In genomic region chr1:29033829-29034466, GRCh38 we compare ENCODE assay signal across 8 cellular contexts.
DNase-seq lines count a peak whose midpoint lies in the region; ATAC-seq lines count a peak whose summit lies in the region.

No MANE protein-coding gene starts in this region.

- no peaks in the 10 kb centered on the region for H3K9me3 Mint-ChIP-seq in memory B cell
- no peaks in the 10 kb centered on the region for H3K9me3 Mint-ChIP-seq in activated T-helper 2 cell treated with anti-CD3 and anti-CD28 coated beads, Interferon-gamma antibody, Interleukin-2, Interleukin-4, amounts not matched to agents 10 μg/mL and 5 μg/mL and 100 μg/mL, durations not matched to agents 14 hours and 24 hours and 36 hours

- H3K4me1 ChIP-seq in NT2/D1 (ENCODE audit: insufficient read depth, insufficient read length): no peaks in the 10 kb centered on the region

- H3K36me3 Mint-ChIP-seq in memory B cell: peaks cover 16% of the 10 kb centered on the region
- peaks cover 26% of the 10 kb centered on the region for H3K36me3 Mint-ChIP-seq in activated T-helper 2 cell treated with anti-CD3 and anti-CD28 coated beads, Interferon-gamma antibody, Interleukin-2, Interleukin-4, amounts not matched to agents 10 μg/mL and 5 μg/mL and 100 μg/mL, durations not matched to agents 14 hours and 24 hours and 36 hours (ENCODE audit: low read depth)

- no peaks in the 10 kb centered on the region for H3K4me1 Mint-ChIP-seq in memory B cell
- no peaks in the 10 kb centered on the region for H3K4me1 Mint-ChIP-seq in activated T-helper 2 cell treated with anti-CD3 and anti-CD28 coated beads, Interferon-gamma antibody, Interleukin-2, Interleukin-4, amounts not matched to agents 10 μg/mL and 5 μg/mL and 100 μg/mL, durations not matched to agents 14 hours and 24 hours and 36 hours (ENCODE audit: low read depth)

- in situ Hi-C loops in Caki2 (cut with HindIII; ENCODE audit: low pct_unique_long_range_greater_than_20kb, low sequenced_read_pairs): no loop called here

- peaks cover 4% of the 10 kb centered on the region for H3K36me3 ChIP-seq in NT2/D1 (ENCODE audit: insufficient read depth, insufficient read length, low read length)

- peak; percentile 67 for ATAC-seq in memory B cell (ENCODE audit: low read depth)

- intact Hi-C loops in activated T-helper 2 cell treated with anti-CD3 and anti-CD28 coated beads, Interferon-gamma antibody, Interleukin-2, Interleukin-4, amounts not matched to agents 10 μg/mL and 5 μg/mL and 100 μg/mL, durations not matched to agents 14 hours and 24 hours and 36 hours (cut with micrococcal nuclease): loop anchor here (1.0 to 10.0 kb wide), 3 partner anchors 152 to 249 kb away; no protein-coding TSS in a partner anchor

- H3K9ac ChIP-seq in NT2/D1 (ENCODE audit: insufficient read length, low read depth): no peak overlapping the region

- DNase-seq in Caki2 (ENCODE audit: low read depth) (peak; percentile 39), HPDE6-E6E7 (ENCODE audit: extremely low spot score) (peak; percentile 23), NT2/D1 (ENCODE audit: low read depth, low spot score) (peak; percentile 20), dedifferentiated amniotic fluid mesenchymal stem cell (ENCODE audit: extremely low spot score) (peak; percentile 55), memory B cell (ENCODE audit: low spot score in 2 of 2) (peak in 1 of 2 donors; percentile 47), activated gamma-delta T cell (lab: John Stamatoyannopoulos, UW) (no peak), NCI-H774 (lab: John Stamatoyannopoulos, UW) (no peak)
- DNase-seq in activated T-helper 2 cell treated with anti-CD3 and anti-CD28 coated beads, Interferon-gamma antibody, Interleukin-2, Interleukin-4, amounts not matched to agents 10 μg/mL and 5 μg/mL and 100 μg/mL, durations not matched to agents 14 hours and 24 hours and 36 hours (ENCODE audit: low spot score): no peak

- H3K9me3 ChIP-seq in NT2/D1 (ENCODE audit: insufficient read depth, low read length): no peaks in the 10 kb centered on the region

- no peak overlapping the region for H3K4me3 Mint-ChIP-seq in memory B cell
- H3K4me3 Mint-ChIP-seq in activated T-helper 2 cell treated with anti-CD3 and anti-CD28 coated beads, Interferon-gamma antibody, Interleukin-2, Interleukin-4, amounts not matched to agents 10 μg/mL and 5 μg/mL and 100 μg/mL, durations not matched to agents 14 hours and 24 hours and 36 hours (ENCODE audit: low read depth): no peak overlapping the region

- H3K27me3 Mint-ChIP-seq in memory B cell: no peaks in the 10 kb centered on the region
- no peaks in the 10 kb centered on the region for H3K27me3 Mint-ChIP-seq in activated T-helper 2 cell treated with anti-CD3 and anti-CD28 coated beads, Interferon-gamma antibody, Interleukin-2, Interleukin-4, amounts not matched to agents 10 μg/mL and 5 μg/mL and 100 μg/mL, durations not matched to agents 14 hours and 24 hours and 36 hours (ENCODE audit: low read depth)

- H3K27ac Mint-ChIP-seq in memory B cell: no peak overlapping the region
- no peak overlapping the region for H3K27ac Mint-ChIP-seq in activated T-helper 2 cell treated with anti-CD3 and anti-CD28 coated beads, Interferon-gamma antibody, Interleukin-2, Interleukin-4, amounts not matched to agents 10 μg/mL and 5 μg/mL and 100 μg/mL, durations not matched to agents 14 hours and 24 hours and 36 hours

- no peak overlapping the region for H3K4me3 ChIP-seq in NT2/D1 (ENCODE audit: insufficient read length, low read depth)

- H3K27me3 ChIP-seq in NT2/D1 (ENCODE audit: insufficient read depth, insufficient read length): no peaks in the 10 kb centered on the region

Comparison
In these comparisons a context has a peak if more than half of its experiments do, and no peak if none do; other contexts are left out.
1. DNase-seq: peak in Caki2 (single experiment), HPDE6-E6E7 (single experiment), NT2/D1 (single experiment) and dedifferentiated amniotic fluid mesenchymal stem cell (single experiment); none in activated gamma-delta T cell (single experiment), activated T-helper 2 cell treated with anti-CD3 and anti-CD28 coated beads, Interferon-gamma antibody, Interleukin-2, Interleukin-4, amounts not matched to agents 10 μg/mL and 5 μg/mL and 100 μg/mL, durations not matched to agents 14 hours and 24 hours and 36 hours (single experiment) and NCI-H774 (single experiment).